Comparison of ENCODE assay signal across 27 cellular contexts in genomic region chr18:35062408-35062807, GRCh38.
"Had no signal": no experiment of that assay in that cellular context is flagged by ENCODE, and none has a peak within 500 bp of the region (broad histone marks: within the 10 kb centered on the region; RNA-seq: fewer than 3 reads in every experiment).

No MANE protein-coding gene starts in this region.

- H3K4me1 ChIP-seq: vagina had no signal

- H3K4me1 Mint-ChIP-seq: nephron had no signal

- H3K4me3 Mint-ChIP-seq: nephron; neural crest cell; stimulated activated naive B cell treated with anti-CD40 and anti-IgM and Interleukin-4, amounts not matched to agents 10 μg/mL and 1 μg/mL and 100 μg/mL, for 72 hours had no signal

- H3K4me3 ChIP-seq: left lung, lower lobe of right lung, mucosa of descending colon, psoas muscle, skin epidermis, stomach, testis, thyroid gland, transverse colon, upper lobe of left lung, vagina had no signal

- H3K9me3 Mint-ChIP-seq: nephron; neural crest cell; stimulated activated naive B cell treated with anti-CD40 and anti-IgM and Interleukin-4, amounts not matched to agents 10 μg/mL and 1 μg/mL and 100 μg/mL, for 72 hours had no signal

- H3K27me3 Mint-ChIP-seq: stimulated activated naive B cell treated with anti-CD40 and anti-IgM and Interleukin-4, amounts not matched to agents 10 μg/mL and 1 μg/mL and 100 μg/mL, for 72 hours had no signal

- H3K9me3 ChIP-seq: left lung, lower lobe of right lung, mucosa of descending colon, psoas muscle, stomach, testis, thyroid gland, transverse colon, upper lobe of left lung, vagina had no signal

- DNase-seq: hippocampal formation; kidney glomerular epithelial cell; left cardiac atrium; left lung; lower lobe of right lung; mammary epithelial cell; midbrain; mucosa of descending colon; nucleus accumbens; psoas muscle; stimulated activated CD4-positive, alpha-beta T cell treated with anti-CD3 and anti-CD28 coated beads, Interleukin-12 subunit alpha, Interleukin-12 subunit beta, amount 100 ng/mL, for 4 hours; stimulated activated CD4-positive, alpha-beta T cell treated with anti-CD3 and anti-CD28 coated beads, Interleukin-15, amount 100 ng/mL, for 24 hours; stimulated activated CD4-positive, alpha-beta T cell treated with anti-CD3 and anti-CD28 coated beads, Interleukin-2, amount 100 ng/mL, for 24 hours; stimulated activated CD4-positive, alpha-beta T cell treated with anti-CD3 and anti-CD28 coated beads, Interleukin-4, amount 100 ng/mL, for 1 hour; stimulated activated naive B cell treated with anti-CD40 and anti-IgM and Interleukin-4, amounts not matched to agents 10 μg/mL and 1 μg/mL and 100 μg/mL, for 72 hours; stimulated activated naive CD8-positive, alpha-beta T cell treated with anti-CD3 and anti-CD28 coated beads, Interleukin-15, Interleukin-2, amounts not matched to agents 100 U/mL and 50 U/mL, for 24 hours; stomach; testis; thyroid gland; transverse colon had no signal

- H3K27ac Mint-ChIP-seq: nephron; stimulated activated naive B cell treated with anti-CD40 and anti-IgM and Interleukin-4, amounts not matched to agents 10 μg/mL and 1 μg/mL and 100 μg/mL, for 72 hours had no signal

- H3K36me3 ChIP-seq: left lung, lower lobe of right lung, stomach, thyroid gland, transverse colon, upper lobe of left lung, vagina had no signal

- ATAC-seq: left cardiac atrium; left lung; lower lobe of right lung; mucosa of descending colon; psoas muscle; sciatic nerve; stimulated activated naive B cell treated with anti-CD40 and anti-IgM and Interleukin-4, amounts not matched to agents 10 μg/mL and 1 μg/mL and 100 μg/mL, for 72 hours; stimulated activated naive CD8-positive, alpha-beta T cell treated with anti-CD3 and anti-CD28 coated beads, Interleukin-15, Interleukin-2, amounts not matched to agents 100 U/mL and 50 U/mL, for 24 hours had no signal

- H3K27me3 ChIP-seq: left lung, stomach, testis, thyroid gland, transverse colon, upper lobe of left lung, vagina had no signal

- H3K27ac ChIP-seq: left lung, lower lobe of right lung, parathyroid adenoma, skin epidermis, stomach, testis, thyroid gland, transverse colon, upper lobe of left lung, vagina had no signal
